8 cellular contexts compared by ENCODE assay signal in genomic region chr9:35079426-35080341, GRCh38. TPM values are rescaled to one million over a fixed set of nuclear protein-coding genes. Genes with fewer than 3 reads are reported as not detected.
A peak's percentile ranks its signal among the peaks of the same experiment; 100 is the strongest.
DNase-seq lines count a peak whose midpoint lies in the region; ATAC-seq and TF ChIP-seq lines count a peak whose summit lies in the region.

Gene FANCG, minus strand, starts transcription at chr9:35079942. Its CDS starts 418 bp downstream, at chr9:35079524.

- H3K9me3 Mint-ChIP-seq in GM23338 (no peaks in the 10 kb centered on the region), nephron progenitor cell (no peaks in the 10 kb centered on the region)
- H3K9me3 Mint-ChIP-seq in stimulated activated naive CD8-positive, alpha-beta T cell treated with anti-CD3 and anti-CD28 coated beads, Interleukin-15, amount 100 ng/mL, for 72 hours: no peaks in the 10 kb centered on the region

- no peaks in the 10 kb centered on the region for H3K9me2 ChIP-seq in GM23338 (ENCODE audit: insufficient read depth)

- H3K27me3 Mint-ChIP-seq in GM23338 (ENCODE audit: insufficient read depth, low read depth, poor library complexity): peaks cover 8% of the 10 kb centered on the region
- no peaks in the 10 kb centered on the region for H3K27me3 Mint-ChIP-seq in nephron progenitor cell (ENCODE audit: low read depth, poor library complexity)
- no peaks in the 10 kb centered on the region for H3K27me3 Mint-ChIP-seq in stimulated activated naive CD8-positive, alpha-beta T cell treated with anti-CD3 and anti-CD28 coated beads, Interleukin-15, amount 100 ng/mL, for 72 hours

- H3K4me1 Mint-ChIP-seq in GM23338 (peaks cover 16% of the 10 kb centered on the region), nephron progenitor cell (peaks cover 30% of the 10 kb centered on the region)
- peaks cover 39% of the 10 kb centered on the region for H3K4me1 Mint-ChIP-seq in stimulated activated naive CD8-positive, alpha-beta T cell treated with anti-CD3 and anti-CD28 coated beads, Interleukin-15, amount 100 ng/mL, for 72 hours

- no peaks in the 10 kb centered on the region; the same call in 1 of the 2 replicates for H4K20me1 ChIP-seq in GM23338 (replicated peaks; ENCODE audit: insufficient read depth)

- H3K4me1 ChIP-seq in GM23338 (ENCODE audit: insufficient read depth): peaks cover 7% of the 10 kb centered on the region

- H3K4me3 Mint-ChIP-seq in GM23338 (peak within 1 kb of the TSS; percentile 93), nephron progenitor cell (peak within 1 kb of the TSS; percentile 89)
- H3K4me3 Mint-ChIP-seq in stimulated activated naive CD8-positive, alpha-beta T cell treated with anti-CD3 and anti-CD28 coated beads, Interleukin-15, amount 100 ng/mL, for 72 hours: peak within 1 kb of the TSS; percentile 98

- DNase-seq in EH (ENCODE audit: low read depth) (peak; percentile 93), GM23338 (ENCODE audit: low spot score) (peak; percentile 98), LNCaP clone FGC (ENCODE audit: low read depth) (peak; percentile 75), fibroblast of the conjunctiva (ENCODE audit: low read depth) (peak; percentile 81), nephron progenitor cell (peak; percentile 86)
- peak; percentile 74 for DNase-seq in activated effector memory CD4-positive, alpha-beta T cell treated with Interleukin-2 at 50 U/mL for 16 hours
- peak; percentile 81 to 87 for DNase-seq in stimulated activated naive CD8-positive, alpha-beta T cell treated with anti-CD3 and anti-CD28 coated beads, Interleukin-15, amount 100 ng/mL, for 72 hours

- TF ChIP-seq POLR2A in Raji (IDR thresholded peaks at IDR 0.05; ENCODE audit: insufficient read depth, low read depth, low read length): peak; percentile 85

- no peak for TF ChIP-seq CTCF in GM23338 (conservative IDR thresholded peaks at IDR 0.05; ENCODE audit: low read depth in 2 of 2)
- TF ChIP-seq CTCF in LNCaP clone FGC (IDR thresholded peaks at IDR 0.05; ENCODE audit: control insufficient read depth, extremely low read depth, insufficient read depth): no peak
- TF ChIP-seq CTCF in nephron progenitor cell (IDR thresholded peaks at IDR 0.05): no peak

- H3F3A ChIP-seq in GM23338 (replicated peaks; ENCODE audit: low read depth): no peaks in the 10 kb centered on the region

- H3K79me2 ChIP-seq in GM23338 (replicated peaks; ENCODE audit: insufficient read depth): peaks cover 24% of the 10 kb centered on the region

- peak; percentile 94 for ATAC-seq in GM23338
- peak; percentile 92 for ATAC-seq in stimulated activated naive CD8-positive, alpha-beta T cell treated with anti-CD3 and anti-CD28 coated beads, Interleukin-15, amount 100 ng/mL, for 72 hours

- no peaks in the 10 kb centered on the region for H3K27me3 ChIP-seq in GM23338 (ENCODE audit: insufficient read depth)

- 0 out of 2 replicates have a peak, but pooled peaks cover 3% of the 10 kb centered on the region for H3K36me3 ChIP-seq in GM23338 (ENCODE audit: insufficient read depth)

- H3K27ac Mint-ChIP-seq in GM23338: peak within 1 kb of the TSS; percentile 97
- peak within 1 kb of the TSS; percentile 94 for H3K27ac Mint-ChIP-seq in nephron progenitor cell
- H3K27ac Mint-ChIP-seq in stimulated activated naive CD8-positive, alpha-beta T cell treated with anti-CD3 and anti-CD28 coated beads, Interleukin-15, amount 100 ng/mL, for 72 hours: peak within 1 kb of the TSS; percentile 97 to 98

- H3K4me3 ChIP-seq in GM23338 (peak within 1 kb of the TSS; percentile 91), LNCaP clone FGC (ENCODE audit: low read depth, low read length) (peak within 1 kb of the TSS; percentile 90)

- H3K4me2 ChIP-seq in GM23338: peak within 1 kb of the TSS; percentile 74

- peak within 1 kb of the TSS; percentile 61; the same call in 1 of the 2 replicates for H2AFZ ChIP-seq in GM23338

- peak within 1 kb of the TSS; percentile 85 for H3K27ac ChIP-seq in GM23338 (ENCODE audit: low read depth)

- H3K36me3 Mint-ChIP-seq in GM23338 (ENCODE audit: low read depth) (peaks cover 35% of the 10 kb centered on the region), nephron progenitor cell (ENCODE audit: low read depth) (peaks cover 16% of the 10 kb centered on the region)

TF ChIP-seq in GM23338, 12 proteins besides CTCF, POLR2A, EP300 and RAD21:
- TF ChIP-seq ETS1 (IDR thresholded peaks at IDR 0.05) (peak; percentile 68), STAT1 (IDR thresholded peaks at IDR 0.05; ENCODE audit: unreplicated experiment) (no peak), CREB1 (CRISPR knock-in tag; IDR thresholded peaks at IDR 0.05; ENCODE audit: low read depth) (peak; percentile 28; the same call in 1 of the 2 replicates), JUNB (IDR thresholded peaks at IDR 0.05; ENCODE audit: unreplicated experiment) (no peak), POLR2AphosphoS5 (IDR thresholded peaks at IDR 0.05; ENCODE audit: low read depth) (peak; percentile 87)

RNA-seq across cellular contexts. Expression of gene FANCG, which starts in this region (rescaled TPM):
- 47.0 and 56.2 TPM in 2 replicates for total RNA-seq in GM23338 (2014; rRNA removed; shearing (Covaris generic))
- 53.1 and 53.8 TPM in 2 replicates for polyA plus RNA-seq in GM23338 (2016; fragmentation: Nextera tagmentation; extraction: Ambion mirVana)

Comparison
In these comparisons a context has a peak if more than half of its experiments do, and no peak if none do; other contexts are left out.
1. Peak in every context shown above with its lines: DNase-seq, ATAC-seq, H3K4me3 ChIP-seq and H3K27ac ChIP-seq.